1 cellular context compared by ENCODE assay signal in the genomic region with DNA sequence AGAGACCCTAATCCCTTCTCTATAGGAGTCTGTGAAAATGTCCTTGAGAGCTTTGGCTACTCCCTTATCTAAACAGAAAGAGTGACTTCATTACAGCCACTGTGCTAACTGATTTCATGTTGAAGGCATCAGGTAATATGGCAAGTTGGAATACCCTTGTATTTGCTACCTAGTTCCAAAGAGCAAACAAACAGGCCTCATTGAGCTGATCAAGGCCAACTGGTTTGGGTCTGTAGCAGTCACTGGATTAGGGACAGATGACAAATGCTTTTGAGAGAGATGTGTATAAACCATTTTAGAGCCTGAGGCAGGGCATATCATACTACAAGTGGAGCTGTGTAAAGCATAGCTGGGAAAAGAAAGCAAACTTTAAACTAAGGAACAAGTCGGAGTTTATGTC.
TF ChIP-seq lines count a peak whose summit lies in the region.

No MANE protein-coding gene starts in this region.

TF ChIP-seq in HepG2, 621 proteins besides CTCF, POLR2A, EP300 and RAD21 (continued from another document and continues in another):
- TF ChIP-seq, protein P1, sequence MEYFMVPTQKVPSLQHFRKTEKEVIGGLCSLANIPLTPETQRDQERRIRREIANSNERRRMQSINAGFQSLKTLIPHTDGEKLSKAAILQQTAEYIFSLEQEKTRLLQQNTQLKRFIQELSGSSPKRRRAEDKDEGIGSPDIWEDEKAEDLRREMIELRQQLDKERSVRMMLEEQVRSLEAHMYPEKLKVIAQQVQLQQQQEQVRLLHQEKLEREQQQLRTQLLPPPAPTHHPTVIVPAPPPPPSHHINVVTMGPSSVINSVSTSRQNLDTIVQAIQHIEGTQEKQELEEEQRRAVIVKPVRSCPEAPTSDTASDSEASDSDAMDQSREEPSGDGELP (IDR thresholded peaks at IDR 0.05; ENCODE audit: borderline replicate concordance, low read depth) = no peak
- TF ChIP-seq, protein P2, sequence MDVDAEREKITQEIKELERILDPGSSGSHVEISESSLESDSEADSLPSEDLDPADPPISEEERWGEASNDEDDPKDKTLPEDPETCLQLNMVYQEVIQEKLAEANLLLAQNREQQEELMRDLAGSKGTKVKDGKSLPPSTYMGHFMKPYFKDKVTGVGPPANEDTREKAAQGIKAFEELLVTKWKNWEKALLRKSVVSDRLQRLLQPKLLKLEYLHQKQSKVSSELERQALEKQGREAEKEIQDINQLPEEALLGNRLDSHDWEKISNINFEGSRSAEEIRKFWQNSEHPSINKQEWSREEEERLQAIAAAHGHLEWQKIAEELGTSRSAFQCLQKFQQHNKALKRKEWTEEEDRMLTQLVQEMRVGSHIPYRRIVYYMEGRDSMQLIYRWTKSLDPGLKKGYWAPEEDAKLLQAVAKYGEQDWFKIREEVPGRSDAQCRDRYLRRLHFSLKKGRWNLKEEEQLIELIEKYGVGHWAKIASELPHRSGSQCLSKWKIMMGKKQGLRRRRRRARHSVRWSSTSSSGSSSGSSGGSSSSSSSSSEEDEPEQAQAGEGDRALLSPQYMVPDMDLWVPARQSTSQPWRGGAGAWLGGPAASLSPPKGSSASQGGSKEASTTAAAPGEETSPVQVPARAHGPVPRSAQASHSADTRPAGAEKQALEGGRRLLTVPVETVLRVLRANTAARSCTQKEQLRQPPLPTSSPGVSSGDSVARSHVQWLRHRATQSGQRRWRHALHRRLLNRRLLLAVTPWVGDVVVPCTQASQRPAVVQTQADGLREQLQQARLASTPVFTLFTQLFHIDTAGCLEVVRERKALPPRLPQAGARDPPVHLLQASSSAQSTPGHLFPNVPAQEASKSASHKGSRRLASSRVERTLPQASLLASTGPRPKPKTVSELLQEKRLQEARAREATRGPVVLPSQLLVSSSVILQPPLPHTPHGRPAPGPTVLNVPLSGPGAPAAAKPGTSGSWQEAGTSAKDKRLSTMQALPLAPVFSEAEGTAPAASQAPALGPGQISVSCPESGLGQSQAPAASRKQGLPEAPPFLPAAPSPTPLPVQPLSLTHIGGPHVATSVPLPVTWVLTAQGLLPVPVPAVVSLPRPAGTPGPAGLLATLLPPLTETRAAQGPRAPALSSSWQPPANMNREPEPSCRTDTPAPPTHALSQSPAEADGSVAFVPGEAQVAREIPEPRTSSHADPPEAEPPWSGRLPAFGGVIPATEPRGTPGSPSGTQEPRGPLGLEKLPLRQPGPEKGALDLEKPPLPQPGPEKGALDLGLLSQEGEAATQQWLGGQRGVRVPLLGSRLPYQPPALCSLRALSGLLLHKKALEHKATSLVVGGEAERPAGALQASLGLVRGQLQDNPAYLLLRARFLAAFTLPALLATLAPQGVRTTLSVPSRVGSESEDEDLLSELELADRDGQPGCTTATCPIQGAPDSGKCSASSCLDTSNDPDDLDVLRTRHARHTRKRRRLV (CRISPR knock-in tag; IDR thresholded peaks at IDR 0.05) = no peak
- TF ChIP-seq ZFP36L1 (CRISPR knock-in tag; IDR thresholded peaks at IDR 0.05) (no peak), TBX3 (IDR thresholded peaks at IDR 0.05; ENCODE audit: borderline replicate concordance) (peak; percentile 77; the same call in 1 of the 2 replicates), ZNF672 (CRISPR knock-in tag; IDR thresholded peaks at IDR 0.05) (no peak), MAFF (IDR thresholded peaks at IDR 0.05; ENCODE audit: low read depth, low read length) (no peak), SP4 (CRISPR knock-in tag; IDR thresholded peaks at IDR 0.05) (no peak), ARHGAP35 (CRISPR knock-in tag; IDR thresholded peaks at IDR 0.05; ENCODE audit: borderline replicate concordance) (no peak), ELF3 (CRISPR knock-in tag; IDR thresholded peaks at IDR 0.05) (peak; percentile 79), ZNF501 (CRISPR knock-in tag; IDR thresholded peaks at IDR 0.05) (no peak), MIER3 (CRISPR knock-in tag; IDR thresholded peaks at IDR 0.05; ENCODE audit: borderline replicate concordance) (peak; percentile 70; the same call in 1 of the 2 replicates), GABPB1 (CRISPR knock-in tag; IDR thresholded peaks at IDR 0.05) (no peak), ZZZ3 (CRISPR knock-in tag; IDR thresholded peaks at IDR 0.05; ENCODE audit: borderline replicate concordance) (no peak), CENPX (CRISPR knock-in tag; IDR thresholded peaks at IDR 0.05) (no peak), CBX2 (IDR thresholded peaks at IDR 0.05; ENCODE audit: low read depth, low read length) (no peak), CBX2 (CRISPR knock-in tag; IDR thresholded peaks at IDR 0.05; ENCODE audit: low read depth) (no peak), ZFP82 (CRISPR knock-in tag; IDR thresholded peaks at IDR 0.05; ENCODE audit: borderline replicate concordance) (no peak), ZNF713 (CRISPR knock-in tag; IDR thresholded peaks at IDR 0.05) (no peak), ZFP36L2 (CRISPR knock-in tag; IDR thresholded peaks at IDR 0.05) (no peak), ZNF326 (CRISPR knock-in tag; IDR thresholded peaks at IDR 0.05; ENCODE audit: borderline replicate concordance) (no peak), ISL2 (CRISPR knock-in tag; IDR thresholded peaks at IDR 0.05) (peak; percentile 88), NFIB (CRISPR knock-in tag; IDR thresholded peaks at IDR 0.05; ENCODE audit: borderline replicate concordance) (no peak), BCL6 (CRISPR knock-in tag; IDR thresholded peaks at IDR 0.05) (peak; percentile 85), RBAK (CRISPR knock-in tag; IDR thresholded peaks at IDR 0.05) (peak; percentile 92; the same call in 1 of the 2 replicates), ZNF3 (CRISPR knock-in tag; IDR thresholded peaks at IDR 0.05) (no peak), ZNF383 (CRISPR knock-in tag; IDR thresholded peaks at IDR 0.05; ENCODE audit: borderline replicate concordance) (no peak), MIXL1 (CRISPR knock-in tag; IDR thresholded peaks at IDR 0.05) (peak; percentile 95), NCOA1 (CRISPR knock-in tag; IDR thresholded peaks at IDR 0.05) (no peak), FOXM1 (CRISPR knock-in tag; IDR thresholded peaks at IDR 0.05) (no peak), FOXA3 (CRISPR knock-in tag; IDR thresholded peaks at IDR 0.05) (peak; percentile 90), ZNF773 (CRISPR knock-in tag; IDR thresholded peaks at IDR 0.05; ENCODE audit: borderline replicate concordance) (no peak), SIN3A (IDR thresholded peaks at IDR 0.05; ENCODE audit: borderline replicate concordance, low read depth, low read length) (no peak), NPAS2 (CRISPR knock-in tag; IDR thresholded peaks at IDR 0.05; ENCODE audit: borderline replicate concordance) (no peak), EHMT2 (IDR thresholded peaks at IDR 0.05; ENCODE audit: borderline replicate concordance, low read depth, low read length) (peak; percentile 84; the same call in 1 of the 2 replicates), HOXA3 (CRISPR knock-in tag; IDR thresholded peaks at IDR 0.05) (peak; percentile 63; the same call in 1 of the 2 replicates), HMG20B (CRISPR knock-in tag; conservative IDR thresholded peaks at IDR 0.05) (peak; percentile 57; the same call in 1 of the 2 replicates)
- TF ChIP-seq, protein P3, sequence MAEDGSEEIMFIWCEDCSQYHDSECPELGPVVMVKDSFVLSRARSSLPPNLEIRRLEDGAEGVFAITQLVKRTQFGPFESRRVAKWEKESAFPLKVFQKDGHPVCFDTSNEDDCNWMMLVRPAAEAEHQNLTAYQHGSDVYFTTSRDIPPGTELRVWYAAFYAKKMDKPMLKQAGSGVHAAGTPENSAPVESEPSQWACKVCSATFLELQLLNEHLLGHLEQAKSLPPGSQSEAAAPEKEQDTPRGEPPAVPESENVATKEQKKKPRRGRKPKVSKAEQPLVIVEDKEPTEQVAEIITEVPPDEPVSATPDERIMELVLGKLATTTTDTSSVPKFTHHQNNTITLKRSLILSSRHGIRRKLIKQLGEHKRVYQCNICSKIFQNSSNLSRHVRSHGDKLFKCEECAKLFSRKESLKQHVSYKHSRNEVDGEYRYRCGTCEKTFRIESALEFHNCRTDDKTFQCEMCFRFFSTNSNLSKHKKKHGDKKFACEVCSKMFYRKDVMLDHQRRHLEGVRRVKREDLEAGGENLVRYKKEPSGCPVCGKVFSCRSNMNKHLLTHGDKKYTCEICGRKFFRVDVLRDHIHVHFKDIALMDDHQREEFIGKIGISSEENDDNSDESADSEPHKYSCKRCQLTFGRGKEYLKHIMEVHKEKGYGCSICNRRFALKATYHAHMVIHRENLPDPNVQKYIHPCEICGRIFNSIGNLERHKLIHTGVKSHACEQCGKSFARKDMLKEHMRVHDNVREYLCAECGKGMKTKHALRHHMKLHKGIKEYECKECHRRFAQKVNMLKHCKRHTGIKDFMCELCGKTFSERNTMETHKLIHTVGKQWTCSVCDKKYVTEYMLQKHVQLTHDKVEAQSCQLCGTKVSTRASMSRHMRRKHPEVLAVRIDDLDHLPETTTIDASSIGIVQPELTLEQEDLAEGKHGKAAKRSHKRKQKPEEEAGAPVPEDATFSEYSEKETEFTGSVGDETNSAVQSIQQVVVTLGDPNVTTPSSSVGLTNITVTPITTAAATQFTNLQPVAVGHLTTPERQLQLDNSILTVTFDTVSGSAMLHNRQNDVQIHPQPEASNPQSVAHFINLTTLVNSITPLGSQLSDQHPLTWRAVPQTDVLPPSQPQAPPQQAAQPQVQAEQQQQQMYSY (CRISPR knock-in tag; IDR thresholded peaks at IDR 0.05) = no peak
- TF ChIP-seq, protein P4, sequence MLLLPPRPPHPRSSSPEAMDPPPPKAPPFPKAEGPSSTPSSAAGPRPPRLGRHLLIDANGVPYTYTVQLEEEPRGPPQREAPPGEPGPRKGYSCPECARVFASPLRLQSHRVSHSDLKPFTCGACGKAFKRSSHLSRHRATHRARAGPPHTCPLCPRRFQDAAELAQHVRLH (CRISPR knock-in tag; IDR thresholded peaks at IDR 0.05; ENCODE audit: borderline replicate concordance, low read depth) = peak; percentile 78; the same call in 1 of the 2 replicates
- TF ChIP-seq, protein P5, sequence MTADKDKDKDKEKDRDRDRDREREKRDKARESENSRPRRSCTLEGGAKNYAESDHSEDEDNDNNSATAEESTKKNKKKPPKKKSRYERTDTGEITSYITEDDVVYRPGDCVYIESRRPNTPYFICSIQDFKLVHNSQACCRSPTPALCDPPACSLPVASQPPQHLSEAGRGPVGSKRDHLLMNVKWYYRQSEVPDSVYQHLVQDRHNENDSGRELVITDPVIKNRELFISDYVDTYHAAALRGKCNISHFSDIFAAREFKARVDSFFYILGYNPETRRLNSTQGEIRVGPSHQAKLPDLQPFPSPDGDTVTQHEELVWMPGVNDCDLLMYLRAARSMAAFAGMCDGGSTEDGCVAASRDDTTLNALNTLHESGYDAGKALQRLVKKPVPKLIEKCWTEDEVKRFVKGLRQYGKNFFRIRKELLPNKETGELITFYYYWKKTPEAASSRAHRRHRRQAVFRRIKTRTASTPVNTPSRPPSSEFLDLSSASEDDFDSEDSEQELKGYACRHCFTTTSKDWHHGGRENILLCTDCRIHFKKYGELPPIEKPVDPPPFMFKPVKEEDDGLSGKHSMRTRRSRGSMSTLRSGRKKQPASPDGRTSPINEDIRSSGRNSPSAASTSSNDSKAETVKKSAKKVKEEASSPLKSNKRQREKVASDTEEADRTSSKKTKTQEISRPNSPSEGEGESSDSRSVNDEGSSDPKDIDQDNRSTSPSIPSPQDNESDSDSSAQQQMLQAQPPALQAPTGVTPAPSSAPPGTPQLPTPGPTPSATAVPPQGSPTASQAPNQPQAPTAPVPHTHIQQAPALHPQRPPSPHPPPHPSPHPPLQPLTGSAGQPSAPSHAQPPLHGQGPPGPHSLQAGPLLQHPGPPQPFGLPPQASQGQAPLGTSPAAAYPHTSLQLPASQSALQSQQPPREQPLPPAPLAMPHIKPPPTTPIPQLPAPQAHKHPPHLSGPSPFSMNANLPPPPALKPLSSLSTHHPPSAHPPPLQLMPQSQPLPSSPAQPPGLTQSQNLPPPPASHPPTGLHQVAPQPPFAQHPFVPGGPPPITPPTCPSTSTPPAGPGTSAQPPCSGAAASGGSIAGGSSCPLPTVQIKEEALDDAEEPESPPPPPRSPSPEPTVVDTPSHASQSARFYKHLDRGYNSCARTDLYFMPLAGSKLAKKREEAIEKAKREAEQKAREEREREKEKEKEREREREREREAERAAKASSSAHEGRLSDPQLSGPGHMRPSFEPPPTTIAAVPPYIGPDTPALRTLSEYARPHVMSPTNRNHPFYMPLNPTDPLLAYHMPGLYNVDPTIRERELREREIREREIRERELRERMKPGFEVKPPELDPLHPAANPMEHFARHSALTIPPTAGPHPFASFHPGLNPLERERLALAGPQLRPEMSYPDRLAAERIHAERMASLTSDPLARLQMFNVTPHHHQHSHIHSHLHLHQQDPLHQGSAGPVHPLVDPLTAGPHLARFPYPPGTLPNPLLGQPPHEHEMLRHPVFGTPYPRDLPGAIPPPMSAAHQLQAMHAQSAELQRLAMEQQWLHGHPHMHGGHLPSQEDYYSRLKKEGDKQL (CRISPR knock-in tag; IDR thresholded peaks at IDR 0.05; ENCODE audit: low read depth) = peak; percentile 76
- TF ChIP-seq, protein P6, sequence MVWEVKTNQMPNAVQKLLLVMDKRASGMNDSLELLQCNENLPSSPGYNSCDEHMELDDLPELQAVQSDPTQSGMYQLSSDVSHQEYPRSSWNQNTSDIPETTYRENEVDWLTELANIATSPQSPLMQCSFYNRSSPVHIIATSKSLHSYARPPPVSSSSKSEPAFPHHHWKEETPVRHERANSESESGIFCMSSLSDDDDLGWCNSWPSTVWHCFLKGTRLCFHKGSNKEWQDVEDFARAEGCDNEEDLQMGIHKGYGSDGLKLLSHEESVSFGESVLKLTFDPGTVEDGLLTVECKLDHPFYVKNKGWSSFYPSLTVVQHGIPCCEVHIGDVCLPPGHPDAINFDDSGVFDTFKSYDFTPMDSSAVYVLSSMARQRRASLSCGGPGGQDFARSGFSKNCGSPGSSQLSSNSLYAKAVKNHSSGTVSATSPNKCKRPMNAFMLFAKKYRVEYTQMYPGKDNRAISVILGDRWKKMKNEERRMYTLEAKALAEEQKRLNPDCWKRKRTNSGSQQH (CRISPR knock-in tag; IDR thresholded peaks at IDR 0.05; ENCODE audit: low read depth) = 0 out of 2 replicates have a peak, but pooled peaks have one; percentile 44
- TF ChIP-seq, protein P7, sequence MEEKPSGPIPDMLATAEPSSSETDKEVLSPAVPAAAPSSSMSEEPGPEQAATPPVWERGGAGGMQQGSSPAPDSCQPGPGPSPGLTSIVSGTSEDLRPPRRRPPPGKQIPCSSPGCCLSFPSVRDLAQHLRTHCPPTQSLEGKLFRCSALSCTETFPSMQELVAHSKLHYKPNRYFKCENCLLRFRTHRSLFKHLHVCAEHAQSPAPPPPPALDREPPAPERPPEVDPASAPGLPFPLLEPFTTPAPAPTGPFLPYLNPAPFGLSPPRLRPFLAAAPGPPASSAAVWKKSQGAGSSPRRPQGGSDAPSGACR (CRISPR knock-in tag; IDR thresholded peaks at IDR 0.05) = no peak
